Comparison of ENCODE assay signal across 8 cellular contexts in genomic region chr1:74673351-74674111, GRCh38. TPM values are rescaled to one million over a fixed set of nuclear protein-coding genes. Genes with fewer than 3 reads are reported as not detected.
DNase-seq lines count a peak whose midpoint lies in the region; ATAC-seq and TF ChIP-seq lines count a peak whose summit lies in the region.

Gene ERICH3, minus strand, starts transcription at chr1:74673792. Its CDS starts 273 bp downstream, at chr1:74673519.

- no peaks in the 10 kb centered on the region for H4K20me1 ChIP-seq in smooth muscle cell (ENCODE audit: low read depth)

- H3K27me3 ChIP-seq in smooth muscle cell (ENCODE audit: low read depth) = peaks cover 35% of the 10 kb centered on the region

- peak within 1 kb of the TSS; percentile 48 for H3K4me3 ChIP-seq in smooth muscle cell

- H3K4me1 Mint-ChIP-seq in activated T-cell treated with anti-CD3 and anti-CD28 coated beads, Interleukin-2, amount 50 U/mL, for 24 hours (ENCODE audit: low read depth) = peaks cover 6% of the 10 kb centered on the region

- peak within 1 kb of the TSS; percentile 62 for H2AFZ ChIP-seq in smooth muscle cell (ENCODE audit: low read depth)

- DNase-seq in DMS53 (lab: John Stamatoyannopoulos, UW) = peak; percentile 81
- DNase-seq in NCI-H526 treated with DMSO at 0.1 percent for 48 hours (lab: John Stamatoyannopoulos, UW) = peak; percentile 5
- peak; percentile 4 for DNase-seq in hepatic stellate cell (ENCODE audit: low spot score)
- no peak for DNase-seq in smooth muscle cell (lab: John Stamatoyannopoulos, UW; ENCODE audit: unreplicated experiment)
- DNase-seq in T1000 (lab: John Stamatoyannopoulos, UW) = no peak
- DNase-seq in activated T-cell treated with anti-CD3 and anti-CD28 coated beads, Interleukin-2, amount 50 U/mL, for 24 hours = no peak

- H3K4me3 Mint-ChIP-seq in activated T-cell treated with anti-CD3 and anti-CD28 coated beads, Interleukin-2, amount 50 U/mL, for 24 hours = no peak within 1 kb of the TSS

- no peaks in the 10 kb centered on the region for H3F3A ChIP-seq in smooth muscle cell (ENCODE audit: low read depth)

- ATAC-seq in GM21619 (IDR thresholded peaks at IDR 0.05; ENCODE audit: unreplicated experiment) = peak; percentile 46
- no peak for ATAC-seq in HG03097 (IDR thresholded peaks at IDR 0.05; ENCODE audit: low FRiP score, unreplicated experiment)

- H3K79me2 ChIP-seq in smooth muscle cell (ENCODE audit: low read depth) = no peaks in the 10 kb centered on the region

- peak within 1 kb of the TSS; percentile 91 for H3K4me2 ChIP-seq in smooth muscle cell

- H3K27me3 Mint-ChIP-seq in activated T-cell treated with anti-CD3 and anti-CD28 coated beads, Interleukin-2, amount 50 U/mL, for 24 hours = peaks cover 51% of the 10 kb centered on the region

- no peaks in the 10 kb centered on the region for H3K36me3 ChIP-seq in smooth muscle cell (ENCODE audit: low read depth)

- no peak within 1 kb of the TSS for H3K9ac ChIP-seq in smooth muscle cell (ENCODE audit: low read depth)

- no peaks in the 10 kb centered on the region for H3K4me1 ChIP-seq in smooth muscle cell (ENCODE audit: low read depth)

- peaks cover 7% of the 10 kb centered on the region for H3K9me3 Mint-ChIP-seq in activated T-cell treated with anti-CD3 and anti-CD28 coated beads, Interleukin-2, amount 50 U/mL, for 24 hours

- no peak within 1 kb of the TSS for H3K27ac ChIP-seq in smooth muscle cell (ENCODE audit: low read depth)

- no peaks in the 10 kb centered on the region for H3K36me3 Mint-ChIP-seq in activated T-cell treated with anti-CD3 and anti-CD28 coated beads, Interleukin-2, amount 50 U/mL, for 24 hours (ENCODE audit: low read depth)

- H3K27ac Mint-ChIP-seq in activated T-cell treated with anti-CD3 and anti-CD28 coated beads, Interleukin-2, amount 50 U/mL, for 24 hours = no peak within 1 kb of the TSS

- TF ChIP-seq CTCF in smooth muscle cell (IDR thresholded peaks at IDR 0.05; ENCODE audit: borderline replicate concordance, insufficient read depth, poor library complexity, severe bottlenecking) = no peak

- no peaks in the 10 kb centered on the region for H3K9me3 ChIP-seq in smooth muscle cell (replicated peaks; ENCODE audit: low read depth)

- 18% methylated on average over 22 of the region's 44 CpGs for WGBS in smooth muscle cell (ENCODE audit: low lambda C conversion rate)

RNA-seq across cellular contexts. Expression of gene ERICH3, which starts in this region (rescaled TPM):
- not detected in 2 replicates for total RNA-seq in smooth muscle cell
- not detected in 2 replicates for polyA plus RNA-seq in smooth muscle cell

Comparison
In these comparisons a context has a peak if more than half of its experiments do, and no peak if none do; other contexts are left out.
1. DNase-seq: peak in DMS53 (single experiment), NCI-H526 treated with DMSO at 0.1 percent for 48 hours (single experiment) and hepatic stellate cell (single experiment); none in smooth muscle cell (single experiment), T1000 (single experiment) and activated T-cell treated with anti-CD3 and anti-CD28 coated beads, Interleukin-2, amount 50 U/mL, for 24 hours (single experiment).